16 cellular contexts compared by ENCODE assay signal in the genomic region with DNA sequence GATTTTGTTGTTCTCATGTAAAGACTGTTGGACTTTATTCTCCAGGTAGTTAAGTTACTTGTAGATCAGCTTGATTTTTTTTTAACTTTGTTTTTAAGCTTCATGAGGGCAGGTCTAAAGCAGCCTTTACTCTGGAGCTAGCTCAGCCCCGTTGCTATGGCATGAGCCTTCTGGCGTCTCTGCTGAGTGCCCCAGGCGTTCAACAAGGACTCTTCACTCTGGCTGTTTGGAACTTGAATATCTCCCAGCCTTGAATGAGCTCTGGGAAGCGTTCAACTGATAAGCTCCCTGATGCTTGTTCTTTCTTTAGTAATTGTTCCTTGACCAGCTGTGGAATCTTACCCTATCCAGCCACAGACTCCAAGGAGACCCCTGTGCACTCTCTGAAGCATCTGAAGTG.
DNase-seq lines count a peak whose midpoint lies in the region; ATAC-seq, FAIRE-seq and TF ChIP-seq lines count a peak whose summit lies in the region.
"Had no signal": no experiment of that assay in that cellular context is flagged by ENCODE, and none has a peak within 500 bp of the region (broad histone marks: within the 10 kb centered on the region; RNA-seq: fewer than 3 reads in every experiment).

No MANE protein-coding gene starts in this region.

- in situ Hi-C loops in K562 (cut with MboI), result no loop called here

- no peaks in the 10 kb centered on the region for H3K36me3 ChIP-seq in K562 (ENCODE audit: control insufficient read depth, insufficient read depth, low read length)
- no peaks in the 10 kb centered on the region for H3K36me3 ChIP-seq in CD8-positive, alpha-beta T cell (ENCODE audit: insufficient read depth, low read length)
- no peaks in the 10 kb centered on the region for H3K36me3 ChIP-seq in H7 (replicated peaks; ENCODE audit: control insufficient read depth, insufficient read depth, low read length)
- H3K36me3 ChIP-seq: HAP-1 had no signal

- H2AFZ ChIP-seq in K562 (ENCODE audit: low read depth, low read length), result peak overlapping the region; percentile 61; the same call in 1 of the 2 replicates

- H3K27ac Mint-ChIP-seq in CD8-positive, alpha-beta T cell, result no peak overlapping the region

- no peaks in the 10 kb centered on the region for H3K27me3 Mint-ChIP-seq in CD8-positive, alpha-beta T cell (ENCODE audit: low read depth)

- 0 out of 2 replicates have a peak, but pooled peaks cover 2% of the 10 kb centered on the region for H3K9me3 ChIP-seq in K562 (replicated peaks; ENCODE audit: control insufficient read depth, insufficient read depth, low read depth, low read length)
- H3K9me3 ChIP-seq in CD8-positive, alpha-beta T cell (ENCODE audit: low read length), result no peaks in the 10 kb centered on the region
- H3K9me3 ChIP-seq: HAP-1 had no signal

- H3K9ac ChIP-seq in K562 (ENCODE audit: insufficient read depth in 1 of 2, low read depth in 2 of 2, low read length in 2 of 2), result no peak overlapping the region

- no peak overlapping the region for H3K4me2 ChIP-seq in K562 (ENCODE audit: insufficient read depth, low read length)
- H3K4me2 ChIP-seq: A549 had no signal

- intact Hi-C loops in K562 (cut with micrococcal nuclease), result no loop called here
- intact Hi-C loops in CD8-positive, alpha-beta T cell (cut with DNase I, micrococcal nuclease), result no loop called here

- no peaks in the 10 kb centered on the region for H3K36me3 Mint-ChIP-seq in CD8-positive, alpha-beta T cell
- H3K36me3 Mint-ChIP-seq: CD14-positive monocyte had no signal

- H3K4me1 Mint-ChIP-seq in CD8-positive, alpha-beta T cell (ENCODE audit: low read depth), result peaks cover 2% of the 10 kb centered on the region

- no TSS peak for BruUV-seq in K562 (replicated peaks; lab: Mats Ljungman, UMichigan)

- TF ChIP-seq POLR2A in K562 (conservative IDR thresholded peaks at IDR 0.05), result no peak

- H4K20me1 ChIP-seq in K562 (replicated peaks; ENCODE audit: control insufficient read depth, insufficient read depth, low read length), result no peaks in the 10 kb centered on the region

- no peaks in the 10 kb centered on the region for H3K9me1 ChIP-seq in K562 (ENCODE audit: control insufficient read depth, insufficient read depth, low read length)

- H3K27me3 ChIP-seq in K562 (ENCODE audit: control insufficient read depth in 2 of 2, insufficient read depth in 2 of 2, low read length in 2 of 2) (no peaks in the 10 kb centered on the region), H7 (ENCODE audit: control insufficient read depth, insufficient read depth, low read length) (no peaks in the 10 kb centered on the region)
- no peaks in the 10 kb centered on the region for H3K27me3 ChIP-seq in CD8-positive, alpha-beta T cell (ENCODE audit: insufficient read depth, low read length)

- WGBS in K562 (ENCODE audit: insufficient coverage, low coverage, missing lambda C conversion rate), result 11% methylated on average over 4 of the region's 4 CpGs

- no peak for TF ChIP-seq CTCF in K562 (IDR thresholded peaks at IDR 0.05 in 2 of 3, conservative IDR thresholded peaks at IDR 0.05 in 1 of 3; ENCODE audit: insufficient read depth in 2 of 3, low read depth in 1 of 3, low read length in 3 of 3)
- TF ChIP-seq CTCF in CD8-positive, alpha-beta T cell (IDR thresholded peaks at IDR 0.05), result no peak

- TF ChIP-seq EP300 in K562 (IDR thresholded peaks at IDR 0.05; ENCODE audit: low read length), result no peak

- ATAC-seq in K562, result no peak
- ATAC-seq in CD8-positive, alpha-beta T cell, result no peak
- ATAC-seq: A549 had no signal

- no peak overlapping the region for H3K4me3 ChIP-seq in K562
- H3K4me3 ChIP-seq in CD8-positive, alpha-beta T cell (ENCODE audit: low read depth, low read length), result no peak overlapping the region
- no peak overlapping the region for H3K4me3 ChIP-seq in H7 (ENCODE audit: insufficient read depth, low read depth, low read length)
- H3K4me3 ChIP-seq: A549, HAP-1 had no signal

- DNase-seq in K562 (ENCODE audit: extremely low read depth in 1 of 4, low spot score in 3 of 4) (no peak), mesenteric fat pad (ENCODE audit: low spot score) (peak; percentile 6), H7 (no peak)
- no peak for DNase-seq in activated naive CD4-positive, alpha-beta T cell treated with anti-CD3 and anti-CD28 coated beads, Interleukin-2, amount 50 U/mL, for 16 hours
- no peak for DNase-seq in CD8-positive, alpha-beta T cell
- DNase-seq: Caco-2; CD8-positive, alpha-beta memory T cell; DND-41; GDM1; GOT3 had no signal

- POLR2A ChIA-PET in K562 (lab: Yijun Ruan, JAX), result interaction anchor here (1.2 kb wide), 1 partner anchor 9 kb away, joined by 3 read pairs; no protein-coding TSS in a partner anchor
- POLR2A ChIA-PET in CD8-positive, alpha-beta T cell (lab: Charles Lee), result no interaction called here

- FAIRE-seq in K562 (lab: Jason Lieb, UNC), result no peak
- FAIRE-seq: A549, GM12892 had no signal

- peaks cover 6 to 25% of the 10 kb centered on the region in 2 experiments; a peak in 4 of 5 replicates for H3K4me1 ChIP-seq in K562 (replicated peaks in 1 of 2; ENCODE audit: control insufficient read depth in 2 of 2, insufficient read depth in 2 of 2, low read length in 2 of 2)
- H3K4me1 ChIP-seq in CD8-positive, alpha-beta T cell (ENCODE audit: insufficient read depth, low read length), result peaks cover 5% of the 10 kb centered on the region
- H3K4me1 ChIP-seq: A549 had no signal

- no peak for TF ChIP-seq RAD21 in K562 (CRISPR knock-in tag; conservative IDR thresholded peaks at IDR 0.05 in 1 of 2, IDR thresholded peaks at IDR 0.05 in 1 of 2)

- H3K27ac ChIP-seq in K562 (ENCODE audit: extremely low read depth, low read depth, low read length), result no peak overlapping the region
- H3K27ac ChIP-seq in cingulate gyrus (ENCODE audit: low read depth, low read length), result peak overlapping the region; percentile 32
- peak overlapping the region; percentile 53 for H3K27ac ChIP-seq in temporal lobe (ENCODE audit: low read depth, low read length)
- H3K27ac ChIP-seq in CD8-positive, alpha-beta T cell (ENCODE audit: low read depth, low read length), result no peak overlapping the region
- H3K27ac ChIP-seq: A549 had no signal

- CTCF ChIA-PET in K562 (lab: Yijun Ruan, JAX; ENCODE audit: low intra/inter-chr PET ratio), result no interaction called here
- CTCF ChIA-PET in CD8-positive, alpha-beta T cell (lab: Charles Lee), result no interaction called here

- H3K79me2 ChIP-seq in K562 (ENCODE audit: control insufficient read depth, insufficient read depth, low read length), result no peaks in the 10 kb centered on the region

- H3K4me3 Mint-ChIP-seq in CD8-positive, alpha-beta T cell, result no peak overlapping the region
- H3K4me3 Mint-ChIP-seq: CD14-positive monocyte; CD8-positive, alpha-beta memory T cell had no signal

- H3K9me3 Mint-ChIP-seq in CD8-positive, alpha-beta T cell, result no peaks in the 10 kb centered on the region
- H3K9me3 Mint-ChIP-seq: CD8-positive, alpha-beta memory T cell had no signal

TF ChIP-seq in K562, 482 proteins besides CTCF, POLR2A, EP300 and RAD21:
- no peak for TF ChIP-seq MCM7 (IDR thresholded peaks at IDR 0.05)
- no peak for TF ChIP-seq ILK (tag; IDR thresholded peaks at IDR 0.05; ENCODE audit: borderline replicate concordance, low read depth)
- no peak for TF ChIP-seq ELF1 (tag; IDR thresholded peaks at IDR 0.05)
- no peak for TF ChIP-seq HDAC6 (IDR thresholded peaks at IDR 0.05; ENCODE audit: low read depth, low read length)
- no peak for TF ChIP-seq ATF1 (CRISPR knock-in tag; IDR thresholded peaks at IDR 0.05)
- no peak for TF ChIP-seq ATF1 (tag; IDR thresholded peaks at IDR 0.05)
- TF ChIP-seq RNF2 (IDR thresholded peaks at IDR 0.05), result no peak

Comparison
In these comparisons a context has a peak if more than half of its experiments do, and no peak if none do; other contexts are left out.
1. H3K27ac ChIP-seq: peak in cingulate gyrus (single experiment) and temporal lobe (single experiment); none in K562 (single experiment) and CD8-positive, alpha-beta T cell (single experiment).